ENCODE assay signal across 6 cellular contexts in genomic region chrX:81875800-81876199, GRCh38.
"Had no signal": no experiment of that assay in that cellular context is flagged by ENCODE, and none has a peak within 500 bp of the region (broad histone marks: within the 10 kb centered on the region; RNA-seq: fewer than 3 reads in every experiment).

No MANE protein-coding gene starts in this region.

- ATAC-seq: HepG2, K562 had no signal

- H3K27ac ChIP-seq: HL-60 had no signal

- DNase-seq: IMR-90, KBM-7, KG1 had no signal

- H3K4me3 ChIP-seq: K562 had no signal
